9 cellular contexts compared by ENCODE assay signal in genomic region chr20:17611290-17611539, GRCh38. TPM values are rescaled to one million over a fixed set of nuclear protein-coding genes. Genes with fewer than 3 reads are reported as not detected.
DNase-seq lines count a peak whose midpoint lies in the region; ATAC-seq, FAIRE-seq and TF ChIP-seq lines count a peak whose summit lies in the region.
"Had no signal": no experiment of that assay in that cellular context is flagged by ENCODE, and none has a peak within 500 bp of the region (broad histone marks: within the 10 kb centered on the region; RNA-seq: fewer than 3 reads in every experiment).

No MANE protein-coding gene starts in this region.

- no peak overlapping the region for H3K4me3 ChIP-seq in HUES64 (ENCODE audit: low read length)
- no peak overlapping the region for H3K4me3 ChIP-seq in breast epithelium
- H3K4me3 ChIP-seq in mucosa of stomach (ENCODE audit: low read length), result no peak overlapping the region

- no peak for FAIRE-seq in GM19239 (lab: Jason Lieb, UNC)

- intact Hi-C loops in breast epithelium (cut with DNase I; ENCODE audit: low total_unique reads), result no loop called here

- no peak for ATAC-seq in GM18517 (IDR thresholded peaks at IDR 0.05; ENCODE audit: unreplicated experiment)

- H3K9me3 ChIP-seq in HUES64 (ENCODE audit: insufficient read depth, low read depth, low read length) (no peaks in the 10 kb centered on the region), breast epithelium (no peaks in the 10 kb centered on the region), mucosa of stomach (ENCODE audit: control insufficient read depth, low read length) (no peaks in the 10 kb centered on the region)

- WGBS in HUES64, result 70% methylated on average over 6 of the region's 6 CpGs

- H3K36me3 ChIP-seq in HUES64 (ENCODE audit: insufficient read depth, low read length) (peaks cover 35% of the 10 kb centered on the region), breast epithelium (no peaks in the 10 kb centered on the region), mucosa of stomach (ENCODE audit: control insufficient read depth, insufficient read depth, low read length) (peaks cover 5% of the 10 kb centered on the region)

- DNase-seq in ACHN (peak; percentile 16), breast epithelium (ENCODE audit: low spot score in 2 of 2) (no peak), midbrain (lab: John Stamatoyannopoulos, UW) (no peak), anterior cingulate cortex (lab: John Stamatoyannopoulos, UW) (no peak), GM19239 (ENCODE audit: insufficient read length, low spot score) (no peak)
- DNase-seq: amygdala had no signal

- H3K4me1 ChIP-seq in HUES64 (ENCODE audit: insufficient read depth, low read length) (no peaks in the 10 kb centered on the region), breast epithelium (peaks cover 4 to 5% of the 10 kb centered on the region in 2 donors), mucosa of stomach (ENCODE audit: control insufficient read depth, insufficient read depth, low read length) (peaks cover 60% of the 10 kb centered on the region)

- in situ Hi-C loops in ACHN (cut with HindIII; ENCODE audit: low pct_ligation_motif_present, low pct_unique_long_range_greater_than_20kb, low sequenced_read_pairs), result no loop called here

- H3K9ac ChIP-seq in HUES64 (ENCODE audit: low read depth, low read length), result no peak overlapping the region
- peak overlapping the region; percentile 23 for H3K9ac ChIP-seq in mucosa of stomach (ENCODE audit: low read length)

- H3K27me3 ChIP-seq in HUES64 (ENCODE audit: insufficient read depth, low read length) (no peaks in the 10 kb centered on the region), breast epithelium (no peaks in the 10 kb centered on the region), mucosa of stomach (ENCODE audit: control insufficient read depth, insufficient read depth, low read length) (no peaks in the 10 kb centered on the region)

- peak in 2 of 3 donors; percentile 49 to 60 for TF ChIP-seq CTCF in breast epithelium (IDR thresholded peaks at IDR 0.05)

- H3K27ac ChIP-seq in HUES64 (ENCODE audit: low read depth, low read length) (peak overlapping the region; percentile 20; the same call in 1 of the 2 replicates), breast epithelium (peak overlapping the region; percentile 67 to 86)

- no peak for TF ChIP-seq POLR2A in breast epithelium (IDR thresholded peaks at IDR 0.05)

RNA-seq across cellular contexts. Expression of gene DSTN, which starts 41.3 kb away (rescaled TPM):
- 223 TPM for polyA plus RNA-seq in HUES64 (2013, experiment 1 of 2)
- 225 TPM for polyA plus RNA-seq in HUES64 (2013, experiment 2 of 2)
- total RNA-seq in breast epithelium, result 100 to 1,000 TPM; 180 to 384 (median 272) TPM
